1 cellular context compared by ENCODE assay signal in genomic region chr12:104166465-104166864, GRCh38.
TF ChIP-seq lines count a peak whose summit lies in the region.

No MANE protein-coding gene starts in this region.

TF ChIP-seq in IMR-90, 13 proteins besides CTCF, POLR2A, EP300 and RAD21:
- TF ChIP-seq NFE2L2 (IDR thresholded peaks at IDR 0.05; ENCODE audit: low read depth, low read length) = no peak
- no peak for TF ChIP-seq USF2 (IDR thresholded peaks at IDR 0.05; ENCODE audit: low read depth, low read length)
- no peak for TF ChIP-seq CEBPB (IDR thresholded peaks at IDR 0.05; ENCODE audit: low read depth, low read length)
- TF ChIP-seq CHD1 (IDR thresholded peaks at IDR 0.05; ENCODE audit: low read depth, low read length) = no peak
- no peak for TF ChIP-seq BHLHE40 (IDR thresholded peaks at IDR 0.05; ENCODE audit: low read depth, low read length)
- no peak for TF ChIP-seq MAFK (IDR thresholded peaks at IDR 0.05; ENCODE audit: low read depth, low read length)
- TF ChIP-seq ELK1 (IDR thresholded peaks at IDR 0.05; ENCODE audit: borderline replicate concordance, low read depth, low read length) = no peak
- TF ChIP-seq RCOR1 (IDR thresholded peaks at IDR 0.05; ENCODE audit: insufficient replicate concordance, low read length) = no peak
- TF ChIP-seq SMC3 (IDR thresholded peaks at IDR 0.05; ENCODE audit: low read depth, low read length) = no peak
- no peak for TF ChIP-seq FOS (IDR thresholded peaks at IDR 0.05; ENCODE audit: low read depth, low read length)
- TF ChIP-seq MAZ (IDR thresholded peaks at IDR 0.05; ENCODE audit: borderline replicate concordance, low read depth, low read length) = no peak
- no peak for TF ChIP-seq RFX5 (IDR thresholded peaks at IDR 0.05; ENCODE audit: low read depth, low read length)
- TF ChIP-seq MXI1 (IDR thresholded peaks at IDR 0.05; ENCODE audit: borderline replicate concordance, low read depth, low read length) = no peak
